In genomic region chr11:134332189-134332631, GRCh38 we compare ENCODE assay signal across 8 cellular contexts. TPM values are rescaled to one million over a fixed set of nuclear protein-coding genes. Genes with fewer than 3 reads are reported as not detected.
DNase-seq lines count a peak whose midpoint lies in the region; ATAC-seq, FAIRE-seq and TF ChIP-seq lines count a peak whose summit lies in the region.

No MANE protein-coding gene starts in this region.

- POLR2A ChIA-PET in WTC11 (lab: Charles Lee), result no interaction called here

- ATAC-seq in GM18498 (IDR thresholded peaks at IDR 0.05; ENCODE audit: unreplicated experiment) (peak; percentile 37), HG02642 (IDR thresholded peaks at IDR 0.05; ENCODE audit: poor library complexity, unreplicated experiment) (peak; percentile 26), WTC11 (peak; percentile 67), HG03432 (IDR thresholded peaks at IDR 0.05; ENCODE audit: unreplicated experiment) (no peak)

- H3K27ac Mint-ChIP-seq in WTC11 (no peak overlapping the region), progenitor cell of endocrine pancreas (peak overlapping the region; percentile 80)

- no peak for FAIRE-seq in HTR-8/SVneo (lab: Jason Lieb, UNC)

- H3K36me3 Mint-ChIP-seq in WTC11 (no peaks in the 10 kb centered on the region), progenitor cell of endocrine pancreas (ENCODE audit: insufficient read depth) (no peaks in the 10 kb centered on the region)

- peaks cover 26% of the 10 kb centered on the region for H3K4me1 Mint-ChIP-seq in WTC11
- peaks cover 6% of the 10 kb centered on the region for H3K4me1 Mint-ChIP-seq in progenitor cell of endocrine pancreas (ENCODE audit: low read depth)

- H3K9me3 Mint-ChIP-seq in WTC11 (no peaks in the 10 kb centered on the region), progenitor cell of endocrine pancreas (ENCODE audit: low read depth) (no peaks in the 10 kb centered on the region)

- DNase-seq in WTC11 (ENCODE audit: low spot score) (peak; percentile 58), globus pallidus (ENCODE audit: low spot score) (peak; percentile 5), progenitor cell of endocrine pancreas (ENCODE audit: low spot score, unreplicated experiment) (peak; percentile 25), HTR-8/SVneo (ENCODE audit: insufficient read length, low spot score) (no peak), cerebellar nuclear complex (lab: John Stamatoyannopoulos, UW) (no peak)

- TF ChIP-seq CTCF in WTC11 (IDR thresholded peaks at IDR 0.05) (no peak), progenitor cell of endocrine pancreas (IDR thresholded peaks at IDR 0.05; ENCODE audit: unreplicated experiment) (peak; percentile 10)

- CTCF ChIA-PET in WTC11 (lab: Charles Lee), result interaction anchor here (0.6 to 1.4 kb wide), 5 partner anchors 17 to 108 kb away, joined by 3 to 8 read pairs (median 5); partner anchors contain the start of genes NCAPD3 and VPS26B

- peak overlapping the region; percentile 59 for H3K4me3 Mint-ChIP-seq in WTC11
- peak overlapping the region; percentile 63 for H3K4me3 Mint-ChIP-seq in progenitor cell of endocrine pancreas (ENCODE audit: low read depth)

- H3K27me3 Mint-ChIP-seq in WTC11 (ENCODE audit: low read depth) (peaks cover 46% of the 10 kb centered on the region), progenitor cell of endocrine pancreas (peaks cover 59% of the 10 kb centered on the region)

TF ChIP-seq in WTC11, 78 proteins besides CTCF, POLR2A, EP300 and RAD21:
- TF ChIP-seq ESRRA (CRISPR knock-in tag; IDR thresholded peaks at IDR 0.05; ENCODE audit: borderline replicate concordance) (no peak), ARID4B (CRISPR knock-in tag; IDR thresholded peaks at IDR 0.05; ENCODE audit: borderline replicate concordance) (0 out of 2 replicates have a peak, but pooled peaks have one; percentile 43), IRF2 (CRISPR knock-in tag; IDR thresholded peaks at IDR 0.05; ENCODE audit: borderline replicate concordance, low read depth) (no peak), GABPB1 (CRISPR knock-in tag; IDR thresholded peaks at IDR 0.05) (no peak), GRHL2 (CRISPR knock-in tag; IDR thresholded peaks at IDR 0.05; ENCODE audit: insufficient replicate concordance, severe bottlenecking) (no peak), NR2C2 (CRISPR knock-in tag; IDR thresholded peaks at IDR 0.05) (no peak), HMGXB4 (CRISPR knock-in tag; IDR thresholded peaks at IDR 0.05) (no peak)

RNA-seq across cellular contexts. Expression of gene GLB1L2, which starts 0.4 kb away (rescaled TPM):
- total RNA-seq in WTC11 (2021) (4.6 to 6.0 TPM (median 5.1 TPM) in 3 replicates), progenitor cell of endocrine pancreas (11.7 and 11.9 TPM in 2 replicates)

RNA-seq across cellular contexts. Expression of gene GLB1L3, which starts 56.0 kb away (rescaled TPM):
- total RNA-seq in WTC11 (2021) (34.6 to 50.2 TPM (median 35.9 TPM) in 3 replicates), progenitor cell of endocrine pancreas (not detected in 2 replicates)

Comparison
In these comparisons a context has a peak if more than half of its experiments do, and no peak if none do; other contexts are left out.
1. DNase-seq: peak in WTC11 (single experiment), globus pallidus (single experiment) and progenitor cell of endocrine pancreas (single experiment); none in HTR-8/SVneo (single experiment) and cerebellar nuclear complex (0 of 2).
2. RNA of gene GLB1L3, which starts 56.0 kb away (total RNA-seq): 34.6 to 50.2 TPM in WTC11; not detected in progenitor cell of endocrine pancreas; every median in the first group is over 10 times any median in the second.